In the genomic region with DNA sequence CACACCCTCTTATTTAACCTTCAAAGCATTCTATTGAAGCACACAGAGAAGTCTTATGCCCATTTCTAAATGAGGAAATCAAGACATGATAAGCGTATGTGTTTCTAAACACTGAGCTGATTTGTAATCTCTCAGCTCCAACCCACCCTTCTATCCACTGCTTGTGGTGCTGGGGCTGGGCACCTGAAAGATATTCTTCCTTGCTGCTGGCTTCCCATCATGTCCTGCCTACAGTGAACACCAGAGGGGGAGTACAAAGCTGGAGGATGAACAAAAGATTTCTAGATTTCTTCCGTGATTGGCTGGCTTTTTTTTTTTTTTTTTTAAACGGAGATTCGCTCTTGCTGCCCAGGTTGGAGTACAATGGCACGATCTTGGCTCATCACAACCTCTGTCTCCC, we compare ENCODE assay signal across 9 cellular contexts. TPM values are rescaled to one million over a fixed set of nuclear protein-coding genes. Genes with fewer than 3 reads are reported as not detected.
"Had no signal": no experiment of that assay in that cellular context is flagged by ENCODE, and none has a peak within 500 bp of the region (broad histone marks: within the 10 kb centered on the region; RNA-seq: fewer than 3 reads in every experiment).

No MANE protein-coding gene starts in this region.

- FAIRE-seq: G401.6, GM12878, GM12891, GM12892, GM18507, GM19239 had no signal

- H3K4me3 ChIP-seq: GM12878 had no signal

- DNase-seq: GDM1, GF-D8 had no signal

- ATAC-seq: GM12878 had no signal

RNA-seq across cellular contexts. Expression of a gene that starts 14.4 kb away (rescaled TPM):
- total RNA-seq: G401, GM12878 had no signal
- polyA plus RNA-seq: GM12878 had no signal

RNA-seq across cellular contexts. Expression of a gene that starts 20.6 kb away (rescaled TPM):
- total RNA-seq: G401, GM12878 had no signal
- polyA plus RNA-seq: GM12878 had no signal
